Comparison of ENCODE assay signal across 1 cellular context in genomic region chr1:27238032-27238431, GRCh38.
TF ChIP-seq lines count a peak whose summit lies in the region.

No MANE protein-coding gene starts in this region.

TF ChIP-seq in IMR-90, 13 proteins besides CTCF, POLR2A, EP300 and RAD21 (continued from another document):
- TF ChIP-seq ELK1 (IDR thresholded peaks at IDR 0.05; ENCODE audit: borderline replicate concordance, low read depth, low read length) (no peak), RCOR1 (IDR thresholded peaks at IDR 0.05; ENCODE audit: insufficient replicate concordance, low read length) (no peak), CEBPB (IDR thresholded peaks at IDR 0.05; ENCODE audit: low read depth, low read length) (no peak), USF2 (IDR thresholded peaks at IDR 0.05; ENCODE audit: low read depth, low read length) (no peak), SMC3 (IDR thresholded peaks at IDR 0.05; ENCODE audit: low read depth, low read length) (no peak)
TF ChIP-seq in IMR-90: peak in this region for 0.
